22 cellular contexts compared by ENCODE assay signal in the genomic region with DNA sequence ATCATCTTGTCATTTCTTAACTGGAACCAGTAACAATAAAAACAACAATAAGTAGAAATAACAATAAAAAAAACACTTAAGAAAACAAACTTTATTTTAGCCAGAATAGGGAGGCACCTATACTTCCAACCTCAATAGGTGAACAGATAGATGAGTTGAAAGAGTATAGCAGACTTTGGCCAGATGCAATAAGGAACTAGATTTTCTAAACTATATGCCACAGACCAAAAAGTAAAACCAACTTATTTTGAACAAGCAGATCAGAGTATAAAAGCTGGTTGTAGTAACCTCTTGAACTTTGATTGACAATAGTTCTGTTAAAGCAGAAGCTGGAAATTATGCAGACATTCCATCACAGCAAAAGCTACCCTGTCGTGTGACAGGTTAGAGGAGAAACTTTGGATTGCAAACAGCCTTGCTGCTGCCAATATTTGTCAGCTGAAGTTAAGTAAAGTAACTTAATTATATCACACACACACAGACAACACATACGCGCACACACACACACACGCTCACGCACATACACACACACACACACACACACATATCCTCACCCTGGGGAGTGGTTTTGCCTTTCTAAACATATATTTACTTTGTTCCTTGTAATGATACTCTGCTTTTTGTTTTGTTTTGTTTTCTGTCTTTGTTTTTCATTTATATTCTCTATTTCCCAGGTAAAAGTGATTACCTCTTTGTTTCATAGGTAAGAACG.
"Had no signal": no experiment of that assay in that cellular context is flagged by ENCODE, and none has a peak within 500 bp of the region (broad histone marks: within the 10 kb centered on the region; RNA-seq: fewer than 3 reads in every experiment).

No MANE protein-coding gene starts in this region.

- ATAC-seq: HepG2, Panc1, PC-3 had no signal

- H3K36me3 ChIP-seq: MG63 had no signal

- H3K9me3 ChIP-seq: MG63, SK-N-SH had no signal

- DNase-seq: IMR-90, Karpas-422, KG1, MG63, NCI-H1092, NCI-H1105 treated with DMSO at 0.1 percent for 48 hours, NCI-H1436, NCI-H187, NCI-H2029, NCI-H2081 treated with DMSO at 0.1 percent for 48 hours, NCI-H2171, NCI-H226, NCI-H446, NCI-H510A, NCI-H524 treated with DMSO at 0.1 percent for 48 hours, NCI-H774, PC-3, SHP77, SK-N-SH had no signal

- H3K4me2 ChIP-seq: SK-N-SH had no signal

- H3K27me3 ChIP-seq: MG63 had no signal

- H3K9ac ChIP-seq: SK-N-SH had no signal

- H3K27ac ChIP-seq: RWPE1 had no signal

- FAIRE-seq: HepG2 had no signal

- H3K9me2 ChIP-seq: SK-N-SH had no signal

- H3K4me3 ChIP-seq: MG63 had no signal
